In genomic region chr17:68777243-68777855, GRCh38 we compare ENCODE assay signal across 8 cellular contexts.
DNase-seq lines count a peak whose midpoint lies in the region; ATAC-seq and TF ChIP-seq lines count a peak whose summit lies in the region.

No MANE protein-coding gene starts in this region.

- H4K20me1 ChIP-seq in DOHH2 (ENCODE audit: control insufficient read depth, insufficient read depth, low read depth, low read length) = no peaks in the 10 kb centered on the region

- no peaks in the 10 kb centered on the region for H3K36me3 Mint-ChIP-seq in MCF 10A (ENCODE audit: insufficient read depth, unreplicated experiment)

- peak; percentile 62 for TF ChIP-seq CTCF in DOHH2 (IDR thresholded peaks at IDR 0.05; ENCODE audit: low read depth, low read length, poor library complexity, severe bottlenecking)
- TF ChIP-seq CTCF in MCF 10A (IDR thresholded peaks at IDR 0.05; ENCODE audit: unreplicated experiment) = peak; percentile 55

- DNase-seq in NT2/D1 (ENCODE audit: low read depth, low spot score) (peak; percentile 25), MCF 10A (ENCODE audit: unreplicated experiment) (peak; percentile 75), iPS-NIHi7 (ENCODE audit: extremely low spot score) (peak; percentile 58)
- no peak for DNase-seq in activated CD4-positive, CD25-positive, alpha-beta regulatory T cell treated with anti-CD3 and anti-CD28 coated beads, Interleukin-2, amount 50 U/mL, for 72 hours

- H3K4me1 Mint-ChIP-seq in MCF 10A (ENCODE audit: insufficient read depth, unreplicated experiment) = peaks cover 6% of the 10 kb centered on the region

- H3K9ac ChIP-seq in NT2/D1 (ENCODE audit: insufficient read length, low read depth) = no peak overlapping the region
- no peak overlapping the region for H3K9ac ChIP-seq in skeletal muscle satellite cell (ENCODE audit: low read depth, low read length)

- ATAC-seq in HG02678 (IDR thresholded peaks at IDR 0.05; ENCODE audit: unreplicated experiment) (peak; percentile 50), GM19397 (IDR thresholded peaks at IDR 0.05; ENCODE audit: unreplicated experiment) (no peak)

- H3K9me2 ChIP-seq in DOHH2 (replicated peaks; ENCODE audit: control insufficient read depth, low read length) = no peaks in the 10 kb centered on the region

- H3K4me3 ChIP-seq in DOHH2 (ENCODE audit: low read length) (no peak overlapping the region), NT2/D1 (ENCODE audit: insufficient read length, low read depth) (no peak overlapping the region), skeletal muscle satellite cell (ENCODE audit: low read length) (no peak overlapping the region)

- H3K9me3 Mint-ChIP-seq in MCF 10A (ENCODE audit: unreplicated experiment) = no peaks in the 10 kb centered on the region

- POLR2A ChIA-PET in MCF 10A (lab: Yijun Ruan, JAX) = interaction anchor here (1.2 to 1.3 kb wide), 2 partner anchors 10 to 455 kb away, joined by 3 to 4 read pairs; no protein-coding TSS in a partner anchor

- H3K9me3 ChIP-seq in DOHH2 (ENCODE audit: control insufficient read depth, insufficient read depth, low read length) (no peaks in the 10 kb centered on the region), NT2/D1 (ENCODE audit: insufficient read depth, low read length) (peaks cover 3% of the 10 kb centered on the region), skeletal muscle satellite cell (replicated peaks; ENCODE audit: low read length) (no peaks in the 10 kb centered on the region)

- H3K79me2 ChIP-seq in DOHH2 (ENCODE audit: control insufficient read depth, low read length) = no peaks in the 10 kb centered on the region

- no peak overlapping the region for H3K27ac ChIP-seq in DOHH2 (ENCODE audit: low read depth, low read length)

- H3K4me2 ChIP-seq in DOHH2 (ENCODE audit: low read length) = no peak overlapping the region
- peak overlapping the region; percentile 20 for H3K4me2 ChIP-seq in skeletal muscle satellite cell (ENCODE audit: low read length)

- intact Hi-C loops in MCF 10A (cut with micrococcal nuclease) = loop anchor here (1.0 to 5.0 kb wide), 4 partner anchors 135 to 469 kb away; no protein-coding TSS in a partner anchor

- H3F3A ChIP-seq in DOHH2 (ENCODE audit: control insufficient read depth, insufficient read depth) = no peaks in the 10 kb centered on the region

- no peaks in the 10 kb centered on the region for H3K4me1 ChIP-seq in DOHH2 (ENCODE audit: control insufficient read depth, low read length)
- H3K4me1 ChIP-seq in NT2/D1 (ENCODE audit: insufficient read depth, insufficient read length) = no peaks in the 10 kb centered on the region
- H3K4me1 ChIP-seq in skeletal muscle satellite cell (ENCODE audit: control insufficient read depth, insufficient read depth, low read length) = peaks cover 22% of the 10 kb centered on the region

- no peak overlapping the region for H3K27ac Mint-ChIP-seq in MCF 10A (ENCODE audit: low read depth, unreplicated experiment)

- H3K4me3 Mint-ChIP-seq in MCF 10A (ENCODE audit: unreplicated experiment) = no peak overlapping the region

- no peaks in the 10 kb centered on the region for H3K27me3 Mint-ChIP-seq in MCF 10A (ENCODE audit: insufficient read depth, unreplicated experiment)

- H3K27me3 ChIP-seq in DOHH2 (ENCODE audit: control insufficient read depth, low read length) = peaks cover 12% of the 10 kb centered on the region
- no peaks in the 10 kb centered on the region for H3K27me3 ChIP-seq in NT2/D1 (ENCODE audit: insufficient read depth, insufficient read length)
- no peaks in the 10 kb centered on the region for H3K27me3 ChIP-seq in skeletal muscle satellite cell (ENCODE audit: control insufficient read depth, insufficient read depth, low read length)

- no TSS peak for BruUV-seq in MCF 10A (replicated peaks; lab: Mats Ljungman, UMichigan)

- H3K36me3 ChIP-seq in DOHH2 (ENCODE audit: control insufficient read depth, low read length) = no peaks in the 10 kb centered on the region
- H3K36me3 ChIP-seq in NT2/D1 (ENCODE audit: insufficient read depth, insufficient read length, low read length) = no peaks in the 10 kb centered on the region
- no peaks in the 10 kb centered on the region for H3K36me3 ChIP-seq in skeletal muscle satellite cell (ENCODE audit: insufficient read depth, low read length)

- CTCF ChIA-PET in MCF 10A (lab: Yijun Ruan, JAX) = interaction anchor here (0.6 to 5.8 kb wide), 26 partner anchors 8 to 749 kb away, joined by 3 to 52 read pairs (median 4); no protein-coding TSS in a partner anchor
